ENCODE assay signal across 1 cellular context in genomic region chr20:45290677-45291355, GRCh38.
TF ChIP-seq lines count a peak whose summit lies in the region.

No MANE protein-coding gene starts in this region.

TF ChIP-seq in K562, 482 proteins besides CTCF, POLR2A, EP300 and RAD21:
- TF ChIP-seq NR2C1 (IDR thresholded peaks at IDR 0.05) = no peak
- 0 out of 2 replicates have a peak, but pooled peaks have one; percentile 23 for TF ChIP-seq NR2C1 (tag; IDR thresholded peaks at IDR 0.05)
- TF ChIP-seq DIDO1 (tag; IDR thresholded peaks at IDR 0.05; ENCODE audit: low read depth) = no peak
- 0 out of 2 replicates have a peak, but pooled peaks have one; percentile 20 for TF ChIP-seq TFAP4 (CRISPR knock-in tag; IDR thresholded peaks at IDR 0.05; ENCODE audit: borderline replicate concordance)
- peak; percentile 49; the same call in 1 of the 2 replicates for TF ChIP-seq STAG1 (CRISPR knock-in tag; IDR thresholded peaks at IDR 0.05; ENCODE audit: borderline replicate concordance)
- no peak for TF ChIP-seq PHB (CRISPR knock-in tag; IDR thresholded peaks at IDR 0.05)
- TF ChIP-seq POU5F1 (IDR thresholded peaks at IDR 0.05; ENCODE audit: borderline replicate concordance, low read depth, low read length, partially characterized antibody) = no peak
- TF ChIP-seq ETV5 (CRISPR knock-in tag; IDR thresholded peaks at IDR 0.05; ENCODE audit: low read depth) = no peak
- TF ChIP-seq BCOR (IDR thresholded peaks at IDR 0.05) = peak; percentile 63; the same call in 1 of the 2 replicates
- no peak for TF ChIP-seq USF2 (CRISPR knock-in tag; IDR thresholded peaks at IDR 0.05)
- TF ChIP-seq ZNF766 (CRISPR knock-in tag; conservative IDR thresholded peaks at IDR 0.05) = 0 out of 2 replicates have a peak, but pooled peaks have one; percentile 52
- no peak for TF ChIP-seq HNRNPLL (IDR thresholded peaks at IDR 0.05; ENCODE audit: low read depth, low read length, poor library complexity, severe bottlenecking)
- TF ChIP-seq PML (IDR thresholded peaks at IDR 0.05; ENCODE audit: low read length) = no peak
- TF ChIP-seq HMBOX1 (IDR thresholded peaks at IDR 0.05) = no peak
- TF ChIP-seq SETDB1 (IDR thresholded peaks at IDR 0.05; ENCODE audit: low read length) = no peak
- TF ChIP-seq E2F4 (CRISPR knock-in tag; IDR thresholded peaks at IDR 0.05; ENCODE audit: low read depth) = no peak
- TF ChIP-seq ZNF124 (CRISPR knock-in tag; IDR thresholded peaks at IDR 0.05) = no peak
- peak; percentile 53; the same call in 1 of the 2 replicates for TF ChIP-seq XRCC5 (IDR thresholded peaks at IDR 0.05; ENCODE audit: low read depth, low read length)
- no peak for TF ChIP-seq FOXJ3 (CRISPR knock-in tag; IDR thresholded peaks at IDR 0.05)
- TF ChIP-seq SMC3 (conservative IDR thresholded peaks at IDR 0.05; ENCODE audit: insufficient read depth, low read depth, low read length) = peak; percentile 54
TF ChIP-seq in K562: peak in this region for 7.
